8 cellular contexts compared by ENCODE assay signal in the genomic region with DNA sequence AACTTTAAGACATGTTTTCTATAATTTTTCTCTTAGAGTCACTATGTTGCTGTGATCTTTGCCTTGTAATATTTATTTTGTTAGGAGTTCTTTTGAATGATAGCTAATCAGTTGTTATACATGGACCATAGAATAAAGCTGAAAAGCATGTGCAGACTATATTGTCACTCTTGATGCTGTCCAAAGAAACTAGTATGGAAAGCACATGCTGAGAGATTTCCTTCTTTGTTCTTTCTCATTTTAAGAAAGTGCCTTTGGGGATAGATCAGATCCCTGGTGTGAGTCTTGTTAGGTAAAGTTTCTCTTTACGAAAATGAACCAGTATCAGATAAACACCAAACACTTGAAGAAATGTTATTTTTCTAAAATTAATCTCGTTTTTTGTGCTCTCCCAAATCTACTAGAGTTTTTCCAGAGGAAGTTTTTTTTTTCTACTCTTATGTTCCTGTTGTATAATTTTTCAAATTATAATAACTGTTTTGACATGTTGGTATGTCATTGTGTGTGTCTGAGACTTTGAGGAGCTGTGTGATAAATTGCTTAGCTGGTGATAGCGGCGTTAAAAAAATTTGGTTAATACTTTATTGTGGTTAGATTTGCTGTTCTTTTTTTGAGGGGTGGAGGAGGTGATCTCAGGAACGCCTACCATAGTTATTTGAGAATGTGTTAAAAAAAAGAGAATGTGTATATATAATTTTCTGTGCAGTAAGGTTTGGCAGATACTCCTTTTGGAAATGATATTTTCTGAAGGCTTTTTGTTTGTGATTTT. TPM values are rescaled to one million over a fixed set of nuclear protein-coding genes. Genes with fewer than 3 reads are reported as not detected.
DNase-seq lines count a peak whose midpoint lies in the region; ATAC-seq and TF ChIP-seq lines count a peak whose summit lies in the region.

No MANE protein-coding gene starts in this region.

- no peak for TF ChIP-seq POLR2A in stomach (IDR thresholded peaks at IDR 0.05)

- H3K4me1 ChIP-seq in hepatocyte (ENCODE audit: insufficient read depth) (peaks cover 8% of the 10 kb centered on the region), stomach (peaks cover 9 to 67% (median 38%) of the 10 kb centered on the region in 4 donors)

- POLR2A ChIA-PET in WTC11 (lab: Charles Lee) = no interaction called here

- peaks cover 3% of the 10 kb centered on the region for H3K27me3 Mint-ChIP-seq in T-helper 1 cell treated with Interleukin-12 subunit alpha and Interleukin-12 subunit beta and Interleukin-4 antibody, amounts not matched to agents 30 μg/mL and 1 μg/mL, for 36 hours (ENCODE audit: low read depth)
- H3K27me3 Mint-ChIP-seq in WTC11 (ENCODE audit: low read depth) = peaks cover 7% of the 10 kb centered on the region

- H3K4me2 ChIP-seq in hepatocyte = peak overlapping the region; percentile 74

- H3K27ac ChIP-seq in hepatocyte = peak overlapping the region; percentile 98
- H3K27ac ChIP-seq in stomach = peak overlapping the region in 2 of 5 donors; percentile 96

- H3K4me1 Mint-ChIP-seq in T-helper 1 cell treated with Interleukin-12 subunit alpha and Interleukin-12 subunit beta and Interleukin-4 antibody, amounts not matched to agents 30 μg/mL and 1 μg/mL, for 36 hours (ENCODE audit: low read depth) = peaks cover 21% of the 10 kb centered on the region
- H3K4me1 Mint-ChIP-seq in WTC11 = peaks cover 50% of the 10 kb centered on the region

- H3K9me3 Mint-ChIP-seq in T-helper 1 cell treated with Interleukin-12 subunit alpha and Interleukin-12 subunit beta and Interleukin-4 antibody, amounts not matched to agents 30 μg/mL and 1 μg/mL, for 36 hours = no peaks in the 10 kb centered on the region
- H3K9me3 Mint-ChIP-seq in WTC11 = no peaks in the 10 kb centered on the region

- 23% methylated on average over 5 of the region's 5 CpGs for WGBS in hepatocyte (ENCODE audit: low lambda C conversion rate, missing lambda C conversion rate)
- 20 to 30% (median 22%) methylated on average over 5 of the region's 5 CpGs for WGBS in stomach, 5 donors

- H3K4me3 Mint-ChIP-seq in T-helper 1 cell treated with Interleukin-12 subunit alpha and Interleukin-12 subunit beta and Interleukin-4 antibody, amounts not matched to agents 30 μg/mL and 1 μg/mL, for 36 hours = peak overlapping the region; percentile 94
- H3K4me3 Mint-ChIP-seq in WTC11 = peak overlapping the region; percentile 93

- no peaks in the 10 kb centered on the region for H3K9me3 ChIP-seq in hepatocyte (ENCODE audit: low read depth)
- no peaks in the 10 kb centered on the region for H3K9me3 ChIP-seq in stomach

- no peak for DNase-seq in T-helper 1 cell
- DNase-seq in WTC11 (ENCODE audit: low spot score) = no peak
- no peak for DNase-seq in hepatocyte (ENCODE audit: low spot score)
- no peak for DNase-seq in stomach
- DNase-seq in NK-92 (lab: John Stamatoyannopoulos, UW; ENCODE audit: unreplicated experiment) = no peak
- no peak for DNase-seq in hepatic stellate cell (ENCODE audit: low spot score)

- CTCF ChIA-PET in WTC11 (lab: Charles Lee) = interaction anchor here (1.1 to 2.7 kb wide), 2 partner anchors 99 kb away, joined by 3 to 9 read pairs; no protein-coding TSS in a partner anchor

- ATAC-seq in WTC11 = no peak
- ATAC-seq in HG03025 (IDR thresholded peaks at IDR 0.05; ENCODE audit: low FRiP score, unreplicated experiment) = no peak

- no peaks in the 10 kb centered on the region for H3K9me2 ChIP-seq in hepatocyte (replicated peaks; ENCODE audit: insufficient read depth)

- H3K4me3 ChIP-seq in hepatocyte (peak overlapping the region; percentile 88), stomach (peak overlapping the region; percentile 93 to 98 (median 96))

- intact Hi-C loops in stomach (cut with DNase I; ENCODE audit: low total_unique reads) = no loop called here

- no peak for TF ChIP-seq EP300 in stomach (IDR thresholded peaks at IDR 0.05)

- H2AFZ ChIP-seq in hepatocyte = no peak overlapping the region

- H4K20me1 ChIP-seq in hepatocyte (ENCODE audit: insufficient read depth, poor library complexity, severe bottlenecking) = peaks cover 45% of the 10 kb centered on the region

- H3K36me3 ChIP-seq in hepatocyte (replicated peaks; ENCODE audit: insufficient read depth, low read depth) = no peaks in the 10 kb centered on the region
- peaks cover 0 to 3% (median 0%) of the 10 kb centered on the region in 4 donors for H3K36me3 ChIP-seq in stomach

- H3K79me2 ChIP-seq in hepatocyte = peaks cover 70% of the 10 kb centered on the region

- no peaks in the 10 kb centered on the region for H3K27me3 ChIP-seq in hepatocyte
- H3K27me3 ChIP-seq in stomach = no peaks in the 10 kb centered on the region

- H3K36me3 Mint-ChIP-seq in T-helper 1 cell treated with Interleukin-12 subunit alpha and Interleukin-12 subunit beta and Interleukin-4 antibody, amounts not matched to agents 30 μg/mL and 1 μg/mL, for 36 hours (ENCODE audit: low read depth) = peaks cover 7% of the 10 kb centered on the region
- no peaks in the 10 kb centered on the region for H3K36me3 Mint-ChIP-seq in WTC11

- TF ChIP-seq CTCF in WTC11 (IDR thresholded peaks at IDR 0.05) (no peak), hepatocyte (IDR thresholded peaks at IDR 0.05; ENCODE audit: poor library complexity) (no peak), stomach (IDR thresholded peaks at IDR 0.05) (no peak)

- no peak overlapping the region for H3K27ac Mint-ChIP-seq in T-helper 1 cell treated with Interleukin-12 subunit alpha and Interleukin-12 subunit beta and Interleukin-4 antibody, amounts not matched to agents 30 μg/mL and 1 μg/mL, for 36 hours
- H3K27ac Mint-ChIP-seq in WTC11 = no peak overlapping the region

TF ChIP-seq in WTC11, 78 proteins besides CTCF, POLR2A, EP300 and RAD21 (continues in another document):
- TF ChIP-seq ZNF121 (CRISPR knock-in tag; IDR thresholded peaks at IDR 0.05) = no peak
- TF ChIP-seq, protein P1, sequence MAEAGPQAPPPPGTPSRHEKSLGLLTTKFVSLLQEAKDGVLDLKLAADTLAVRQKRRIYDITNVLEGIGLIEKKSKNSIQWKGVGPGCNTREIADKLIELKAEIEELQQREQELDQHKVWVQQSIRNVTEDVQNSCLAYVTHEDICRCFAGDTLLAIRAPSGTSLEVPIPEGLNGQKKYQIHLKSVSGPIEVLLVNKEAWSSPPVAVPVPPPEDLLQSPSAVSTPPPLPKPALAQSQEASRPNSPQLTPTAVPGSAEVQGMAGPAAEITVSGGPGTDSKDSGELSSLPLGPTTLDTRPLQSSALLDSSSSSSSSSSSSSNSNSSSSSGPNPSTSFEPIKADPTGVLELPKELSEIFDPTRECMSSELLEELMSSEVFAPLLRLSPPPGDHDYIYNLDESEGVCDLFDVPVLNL (CRISPR knock-in tag; IDR thresholded peaks at IDR 0.05; ENCODE audit: borderline replicate concordance, low read depth) = no peak
- no peak for TF ChIP-seq USF1 (CRISPR knock-in tag; IDR thresholded peaks at IDR 0.05)
- TF ChIP-seq FOXP4 (CRISPR knock-in tag; IDR thresholded peaks at IDR 0.05) = no peak
- TF ChIP-seq CBFB (CRISPR knock-in tag; IDR thresholded peaks at IDR 0.05; ENCODE audit: low read depth) = no peak
- TF ChIP-seq, protein P2, sequence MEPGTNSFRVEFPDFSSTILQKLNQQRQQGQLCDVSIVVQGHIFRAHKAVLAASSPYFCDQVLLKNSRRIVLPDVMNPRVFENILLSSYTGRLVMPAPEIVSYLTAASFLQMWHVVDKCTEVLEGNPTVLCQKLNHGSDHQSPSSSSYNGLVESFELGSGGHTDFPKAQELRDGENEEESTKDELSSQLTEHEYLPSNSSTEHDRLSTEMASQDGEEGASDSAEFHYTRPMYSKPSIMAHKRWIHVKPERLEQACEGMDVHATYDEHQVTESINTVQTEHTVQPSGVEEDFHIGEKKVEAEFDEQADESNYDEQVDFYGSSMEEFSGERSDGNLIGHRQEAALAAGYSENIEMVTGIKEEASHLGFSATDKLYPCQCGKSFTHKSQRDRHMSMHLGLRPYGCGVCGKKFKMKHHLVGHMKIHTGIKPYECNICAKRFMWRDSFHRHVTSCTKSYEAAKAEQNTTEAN (CRISPR knock-in tag; IDR thresholded peaks at IDR 0.05) = no peak
- TF ChIP-seq CREB1 (CRISPR knock-in tag; IDR thresholded peaks at IDR 0.05) = no peak
- no peak for TF ChIP-seq MXD4 (CRISPR knock-in tag; IDR thresholded peaks at IDR 0.05; ENCODE audit: borderline replicate concordance)
- TF ChIP-seq TEAD1 (CRISPR knock-in tag; IDR thresholded peaks at IDR 0.05) = no peak
- TF ChIP-seq NR3C1 (CRISPR knock-in tag; conservative IDR thresholded peaks at IDR 0.05; ENCODE audit: low read depth) = no peak
- no peak for TF ChIP-seq GABPB1 (CRISPR knock-in tag; IDR thresholded peaks at IDR 0.05)
- TF ChIP-seq ZNF219 (CRISPR knock-in tag; IDR thresholded peaks at IDR 0.05; ENCODE audit: borderline replicate concordance) = no peak
- TF ChIP-seq FOXP1 (CRISPR knock-in tag; IDR thresholded peaks at IDR 0.05; ENCODE audit: borderline replicate concordance) = no peak

RNA-seq across cellular contexts. Expression of gene PIAS1, which starts 2.2 kb away (rescaled TPM):
- total RNA-seq in WTC11 (2021) = 29.7 to 33.2 TPM (median 31.2 TPM) in 3 replicates
- total RNA-seq in hepatocyte = 22.6 and 31.3 TPM in 2 replicates
- 45.4 and 66.8 TPM in 2 replicates for polyA plus RNA-seq in hepatocyte
- 10 to 100 TPM; 38.7 to 56.6 (median 48.1) TPM for total RNA-seq in stomach
- polyA plus RNA-seq in stomach = 10 to 100 TPM in 2 of 3 donors, 1 to 10 TPM in 1; 7.9 to 14.5 (median 12.4) TPM
